In genomic region chr2:25976884-25977741, GRCh38 we compare ENCODE assay signal across 10 cellular contexts. TPM values are rescaled to one million over a fixed set of nuclear protein-coding genes. Genes with fewer than 3 reads are reported as not detected.
DNase-seq lines count a peak whose midpoint lies in the region; ATAC-seq and TF ChIP-seq lines count a peak whose summit lies in the region.
"Had no signal": no experiment of that assay in that cellular context is flagged by ENCODE, and none has a peak within 500 bp of the region (broad histone marks: within the 10 kb centered on the region; RNA-seq: fewer than 3 reads in every experiment).

No MANE protein-coding gene starts in this region.

- H3K36me3 ChIP-seq in DND-41 (ENCODE audit: insufficient read depth, low read length) (0 out of 2 replicates have a peak, but pooled peaks cover 5% of the 10 kb centered on the region), ectodermal cell (ENCODE audit: control insufficient read depth, insufficient read depth, low read length) (peaks cover 6% of the 10 kb centered on the region), neuron (ENCODE audit: insufficient read depth, low read length) (peaks cover 22% of the 10 kb centered on the region)

- no peak overlapping the region for H2AFZ ChIP-seq in DND-41 (ENCODE audit: low read depth, low read length)
- no peak overlapping the region for H2AFZ ChIP-seq in neuron (ENCODE audit: low read depth, low read length)

- no peaks in the 10 kb centered on the region for H3K9me3 ChIP-seq in DND-41 (ENCODE audit: insufficient read depth, low read length, severe bottlenecking)
- no peaks in the 10 kb centered on the region for H3K9me3 ChIP-seq in ectodermal cell (ENCODE audit: control insufficient read depth, low read length)
- H3K9me3 ChIP-seq in neuron (ENCODE audit: low read length) = peaks cover 2% of the 10 kb centered on the region

- WGBS in ectodermal cell, 2 experiments = 82 to 86% methylated on average over 7 to 8 of the region's 8 CpGs

- DNase-seq in DND-41 (no peak), NCI-H446 (lab: John Stamatoyannopoulos, UW) (peak; percentile 10 to 18), mucosa of gallbladder (ENCODE audit: low spot score) (no peak)
- DNase-seq: naive B cell; stimulated activated CD4-positive, alpha-beta T cell treated with anti-CD3 and anti-CD28 coated beads, Interleukin-1b, Interleukin-23, amount 100 ng/mL, for 48 hours had no signal

- H3K27me3 ChIP-seq in DND-41 (ENCODE audit: insufficient read depth, low read length, poor library complexity) (no peaks in the 10 kb centered on the region), ectodermal cell (ENCODE audit: control insufficient read depth, insufficient read depth, low read length, poor library complexity, severe bottlenecking) (no peaks in the 10 kb centered on the region), neuron (ENCODE audit: insufficient read depth, low read length) (no peaks in the 10 kb centered on the region)

- H3K79me2 ChIP-seq in DND-41 (ENCODE audit: insufficient read depth, low read length) = peaks cover 13% of the 10 kb centered on the region; the same call in 1 of the 2 replicates

- H3K27ac ChIP-seq in DND-41 (ENCODE audit: low read length) (peak overlapping the region; percentile 28; the same call in 1 of the 2 replicates), ectodermal cell (ENCODE audit: insufficient read depth, low read depth, low read length, poor library complexity, severe bottlenecking) (peak overlapping the region; percentile 50)

- no peak overlapping the region; the same call in 1 of the 2 replicates for H3K9ac ChIP-seq in DND-41 (ENCODE audit: low read depth, low read length)

- ATAC-seq in DND-41 (ENCODE audit: insufficient read depth, low read depth) = no peak
- ATAC-seq in GM19467 (IDR thresholded peaks at IDR 0.05; ENCODE audit: unreplicated experiment) = no peak
- no peak for ATAC-seq in GM21526 (IDR thresholded peaks at IDR 0.05; ENCODE audit: low FRiP score, unreplicated experiment)
- ATAC-seq in GM21529 (IDR thresholded peaks at IDR 0.05; ENCODE audit: unreplicated experiment) = no peak

- H3K4me3 ChIP-seq in DND-41 (ENCODE audit: low read depth in 1 of 2, low read length in 2 of 2) = no peak overlapping the region
- no peak overlapping the region for H3K4me3 ChIP-seq in ectodermal cell (ENCODE audit: insufficient read depth, low read depth, low read length)
- H3K4me3 ChIP-seq in neuron (ENCODE audit: low read length) = peak overlapping the region; percentile 16

- H3K4me2 ChIP-seq in DND-41 (ENCODE audit: insufficient read depth, low read length) = peak overlapping the region; percentile 95

- peaks cover 2% of the 10 kb centered on the region for H4K20me1 ChIP-seq in DND-41 (ENCODE audit: insufficient read depth, low read length)

- H3K4me1 ChIP-seq in DND-41 (ENCODE audit: insufficient read depth, low read length) = peaks cover 49% of the 10 kb centered on the region
- H3K4me1 ChIP-seq in ectodermal cell (ENCODE audit: control insufficient read depth, insufficient read depth, low read length) = peaks cover 29% of the 10 kb centered on the region
- H3K4me1 ChIP-seq in neuron (ENCODE audit: insufficient read depth, low read length) = peaks cover 49% of the 10 kb centered on the region

- TF ChIP-seq CTCF in DND-41 (IDR thresholded peaks at IDR 0.05; ENCODE audit: borderline replicate concordance, extremely low read depth, low read length, poor library complexity, severe bottlenecking) = no peak

RNA-seq across cellular contexts. Expression of gene KIF3C, which starts 5.2 kb away (rescaled TPM):
- polyA plus RNA-seq in ectodermal cell (2013, experiment 1 of 4) = 37.6 TPM
- 34.8 TPM for polyA plus RNA-seq in ectodermal cell (2013, experiment 2 of 4)
- 31.9 TPM for polyA plus RNA-seq in ectodermal cell (2013, experiment 3 of 4)
- polyA plus RNA-seq in ectodermal cell (2013, experiment 4 of 4) = 34.5 TPM
- 10.1 TPM for total RNA-seq in mucosa of gallbladder

RNA-seq across cellular contexts. Expression of gene RAB10, which starts 56.8 kb away (rescaled TPM):
- 113 TPM for polyA plus RNA-seq in ectodermal cell (2013, experiment 1 of 4)
- 111 TPM for polyA plus RNA-seq in ectodermal cell (2013, experiment 2 of 4)
- polyA plus RNA-seq in ectodermal cell (2013, experiment 3 of 4) = 93.3 TPM
- polyA plus RNA-seq in ectodermal cell (2013, experiment 4 of 4) = 105 TPM
- 173 TPM for total RNA-seq in mucosa of gallbladder

Comparison
In these comparisons a context has a peak if more than half of its experiments do, and no peak if none do; other contexts are left out.
1. DNase-seq: peak in NCI-H446 (2 of 2); none in DND-41 (single experiment) and mucosa of gallbladder (single experiment).